10 cellular contexts compared by ENCODE assay signal in genomic region chr12:76920182-76921014, GRCh38. TPM values are rescaled to one million over a fixed set of nuclear protein-coding genes. Genes with fewer than 3 reads are reported as not detected.
DNase-seq lines count a peak whose midpoint lies in the region; ATAC-seq, FAIRE-seq and TF ChIP-seq lines count a peak whose summit lies in the region.
"Had no signal": no experiment of that assay in that cellular context is flagged by ENCODE, and none has a peak within 500 bp of the region (broad histone marks: within the 10 kb centered on the region; RNA-seq: fewer than 3 reads in every experiment).

No MANE protein-coding gene starts in this region.

- no peak overlapping the region for H3K9ac ChIP-seq in kidney (ENCODE audit: low read length in 2 of 2)

- H3K4me1 ChIP-seq in kidney (ENCODE audit: control insufficient read depth in 1 of 2, insufficient read depth in 1 of 2, low read depth in 1 of 2, low read length in 2 of 2) = peaks cover 14 to 28% of the 10 kb centered on the region in 2 donors

- H3K27ac ChIP-seq in kidney (ENCODE audit: low read depth in 2 of 2, low read length in 2 of 2) = peak overlapping the region in 1 of 2 donors; percentile 5
- H3K27ac ChIP-seq: ovary had no signal

- intact Hi-C loops in kidney (cut with DNase I) = no loop called here
- intact Hi-C loops in left cardiac atrium (cut with DNase I) = no loop called here

- H3K9me3 ChIP-seq in kidney (ENCODE audit: control insufficient read depth in 1 of 2, low read length in 2 of 2) = no peaks in the 10 kb centered on the region
- H3K9me3 ChIP-seq: ovary had no signal

- FAIRE-seq in kidney (lab: Jason Lieb, UNC) = no peak

- peak overlapping the region; percentile 14 to 21 for H3K4me3 ChIP-seq in kidney (ENCODE audit: low read length in 2 of 2)
- H3K4me3 ChIP-seq: ovary had no signal

- peak; percentile 78 for ATAC-seq in GM18867 (IDR thresholded peaks at IDR 0.05; ENCODE audit: unreplicated experiment)
- ATAC-seq in GM21723 (IDR thresholded peaks at IDR 0.05; ENCODE audit: unreplicated experiment) = peak; percentile 66
- ATAC-seq in HG03378 (IDR thresholded peaks at IDR 0.05; ENCODE audit: unreplicated experiment) = peak; percentile 88
- ATAC-seq in left cardiac atrium = no peak

- no peak for DNase-seq in kidney
- no peak for DNase-seq in left cardiac atrium
- no peak for DNase-seq in NCI-H774 (lab: John Stamatoyannopoulos, UW)
- no peak for DNase-seq in EL
- no peak for DNase-seq in DMS 273 (lab: John Stamatoyannopoulos, UW; ENCODE audit: unreplicated experiment)
- DNase-seq: dermis blood vessel endothelial cell, ovary had no signal

- H3K36me3 ChIP-seq in kidney (ENCODE audit: control insufficient read depth in 1 of 2, insufficient read depth in 2 of 2, low read length in 2 of 2) = no peaks in the 10 kb centered on the region
- H3K36me3 ChIP-seq: ovary had no signal

- no peak for TF ChIP-seq CTCF in kidney (IDR thresholded peaks at IDR 0.05; ENCODE audit: borderline replicate concordance, extremely low read depth, insufficient read depth)

RNA-seq across cellular contexts. Expression of gene CSRP2, which starts 41.6 kb away (rescaled TPM):
- total RNA-seq in kidney (40.8 TPM), left cardiac atrium (10 to 100 TPM; 11.6 to 20.5 TPM)
- 189 TPM for polyA plus RNA-seq in kidney (ENCODE audit: insufficient read depth, low read depth, low replicate concordance)

Comparison
In these comparisons a context has a peak if more than half of its experiments do, and no peak if none do; other contexts are left out.
1. ATAC-seq: peak in GM18867 (single experiment), GM21723 (single experiment) and HG03378 (single experiment); none in left cardiac atrium (0 of 2).